ENCODE assay signal across 22 cellular contexts in genomic region chr6:42722497-42722896, GRCh38. TPM values are rescaled to one million over a fixed set of nuclear protein-coding genes. Genes with fewer than 3 reads are reported as not detected.
"Had no signal": no experiment of that assay in that cellular context is flagged by ENCODE, and none has a peak within 500 bp of the region (broad histone marks: within the 10 kb centered on the region; RNA-seq: fewer than 3 reads in every experiment).

TSS of gene PRPH2 (minus strand) at chr6:42722597. CDS start at chr6:42722334, 263 bp downstream.

- ATAC-seq: HepG2 had no signal

- H3K9ac ChIP-seq: KMS-11, SK-N-SH had no signal

- H3K9me3 ChIP-seq: SK-N-SH had no signal

- DNase-seq: IMR-90, Kasumi-1, MM.1S, NCI-H1092 treated with DMSO at 0.1 percent for 48 hours, NCI-H1436, NCI-H187, NCI-H2029, NCI-H2081 treated with DMSO at 0.1 percent for 48 hours, NCI-H2171, NCI-H226, NCI-H446 treated with DMSO at 0.1 percent for 48 hours, NCI-H510A treated with DMSO at 0.1 percent for 48 hours, NCI-H526, Right ventricle myocardium superior, RPMI8226, SK-N-SH had no signal

- H3K27ac ChIP-seq: KMS-11 had no signal

- H3K4me2 ChIP-seq: KMS-11, SK-N-SH had no signal

- FAIRE-seq: HepG2, RCC 7860 had no signal

RNA-seq across cellular contexts. Expression of gene PRPH2, which starts in this region (rescaled TPM):
- total RNA-seq: HT1080, M059J, SK-MEL-5 had no signal
- polyA plus RNA-seq: SK-N-SH had no signal
